Comparison of ENCODE assay signal across 1 cellular context in the genomic region with DNA sequence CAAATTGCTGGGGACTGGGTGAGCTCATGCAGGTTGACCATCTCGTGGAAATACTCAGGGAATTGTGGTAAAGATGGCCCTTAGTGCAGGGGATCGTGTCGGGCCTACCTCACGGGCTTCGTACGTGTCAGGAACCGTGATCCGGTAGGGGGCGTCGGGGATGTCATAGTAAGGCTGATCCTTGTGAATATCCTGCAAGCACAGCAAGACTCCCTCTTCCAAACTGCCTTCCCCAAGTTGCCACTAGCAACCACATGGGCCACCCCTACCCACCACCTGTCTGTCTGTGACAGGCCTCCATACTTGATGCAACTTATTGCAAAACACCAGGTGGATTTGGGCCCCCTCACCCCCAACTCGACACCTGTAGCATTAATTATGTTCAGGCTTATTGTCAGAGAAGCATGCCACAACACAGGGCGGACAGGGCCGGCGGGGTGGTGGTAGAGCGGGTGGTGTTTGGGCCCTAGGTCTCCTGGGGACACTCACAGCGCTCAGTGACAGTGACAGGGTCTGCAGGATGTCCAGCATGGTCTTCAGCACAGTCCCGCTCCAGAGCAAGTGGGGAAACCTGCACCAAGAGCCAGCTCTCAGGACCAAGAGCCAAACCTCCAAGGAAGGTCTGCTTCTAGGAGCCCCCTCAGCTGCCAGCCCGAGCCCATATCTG.
A peak's percentile ranks its signal among the peaks of the same experiment; 100 is the strongest.
TF ChIP-seq lines count a peak whose summit lies in the region.

No MANE protein-coding gene starts in this region.

TF ChIP-seq in K562, 482 proteins besides CTCF, POLR2A, EP300 and RAD21 (continued from another document):
- TF ChIP-seq, protein P1, sequence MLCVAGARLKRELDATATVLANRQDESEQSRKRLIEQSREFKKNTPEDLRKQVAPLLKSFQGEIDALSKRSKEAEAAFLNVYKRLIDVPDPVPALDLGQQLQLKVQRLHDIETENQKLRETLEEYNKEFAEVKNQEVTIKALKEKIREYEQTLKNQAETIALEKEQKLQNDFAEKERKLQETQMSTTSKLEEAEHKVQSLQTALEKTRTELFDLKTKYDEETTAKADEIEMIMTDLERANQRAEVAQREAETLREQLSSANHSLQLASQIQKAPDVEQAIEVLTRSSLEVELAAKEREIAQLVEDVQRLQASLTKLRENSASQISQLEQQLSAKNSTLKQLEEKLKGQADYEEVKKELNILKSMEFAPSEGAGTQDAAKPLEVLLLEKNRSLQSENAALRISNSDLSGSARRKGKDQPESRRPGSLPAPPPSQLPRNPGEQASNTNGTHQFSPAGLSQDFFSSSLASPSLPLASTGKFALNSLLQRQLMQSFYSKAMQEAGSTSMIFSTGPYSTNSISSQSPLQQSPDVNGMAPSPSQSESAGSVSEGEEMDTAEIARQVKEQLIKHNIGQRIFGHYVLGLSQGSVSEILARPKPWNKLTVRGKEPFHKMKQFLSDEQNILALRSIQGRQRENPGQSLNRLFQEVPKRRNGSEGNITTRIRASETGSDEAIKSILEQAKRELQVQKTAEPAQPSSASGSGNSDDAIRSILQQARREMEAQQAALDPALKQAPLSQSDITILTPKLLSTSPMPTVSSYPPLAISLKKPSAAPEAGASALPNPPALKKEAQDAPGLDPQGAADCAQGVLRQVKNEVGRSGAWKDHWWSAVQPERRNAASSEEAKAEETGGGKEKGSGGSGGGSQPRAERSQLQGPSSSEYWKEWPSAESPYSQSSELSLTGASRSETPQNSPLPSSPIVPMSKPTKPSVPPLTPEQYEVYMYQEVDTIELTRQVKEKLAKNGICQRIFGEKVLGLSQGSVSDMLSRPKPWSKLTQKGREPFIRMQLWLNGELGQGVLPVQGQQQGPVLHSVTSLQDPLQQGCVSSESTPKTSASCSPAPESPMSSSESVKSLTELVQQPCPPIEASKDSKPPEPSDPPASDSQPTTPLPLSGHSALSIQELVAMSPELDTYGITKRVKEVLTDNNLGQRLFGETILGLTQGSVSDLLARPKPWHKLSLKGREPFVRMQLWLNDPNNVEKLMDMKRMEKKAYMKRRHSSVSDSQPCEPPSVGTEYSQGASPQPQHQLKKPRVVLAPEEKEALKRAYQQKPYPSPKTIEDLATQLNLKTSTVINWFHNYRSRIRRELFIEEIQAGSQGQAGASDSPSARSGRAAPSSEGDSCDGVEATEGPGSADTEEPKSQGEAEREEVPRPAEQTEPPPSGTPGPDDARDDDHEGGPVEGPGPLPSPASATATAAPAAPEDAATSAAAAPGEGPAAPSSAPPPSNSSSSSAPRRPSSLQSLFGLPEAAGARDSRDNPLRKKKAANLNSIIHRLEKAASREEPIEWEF (CRISPR knock-in tag; IDR thresholded peaks at IDR 0.05): no peak
- TF ChIP-seq NFYB (IDR thresholded peaks at IDR 0.05; ENCODE audit: extremely low read depth, insufficient read length) (no peak), FOXK2 (conservative IDR thresholded peaks at IDR 0.05 in 1 of 2, IDR thresholded peaks at IDR 0.05 in 1 of 2; ENCODE audit: low read depth in 2 of 2) (no peak), OTX1 (CRISPR knock-in tag; IDR thresholded peaks at IDR 0.05) (peak; percentile 83; the same call in 1 of the 2 replicates), MED1 (CRISPR knock-in tag; IDR thresholded peaks at IDR 0.05; ENCODE audit: borderline replicate concordance) (no peak), ZNF586 (CRISPR knock-in tag; conservative IDR thresholded peaks at IDR 0.05) (no peak), SMAD1 (IDR thresholded peaks at IDR 0.05; ENCODE audit: low read depth, low read length, partially characterized antibody) (no peak), DNMT1 (IDR thresholded peaks at IDR 0.05) (no peak), BCOR (IDR thresholded peaks at IDR 0.05) (no peak), POLR2AphosphoS2 (IDR thresholded peaks at IDR 0.05; ENCODE audit: low read length) (no peak)
- TF ChIP-seq, protein P2, sequence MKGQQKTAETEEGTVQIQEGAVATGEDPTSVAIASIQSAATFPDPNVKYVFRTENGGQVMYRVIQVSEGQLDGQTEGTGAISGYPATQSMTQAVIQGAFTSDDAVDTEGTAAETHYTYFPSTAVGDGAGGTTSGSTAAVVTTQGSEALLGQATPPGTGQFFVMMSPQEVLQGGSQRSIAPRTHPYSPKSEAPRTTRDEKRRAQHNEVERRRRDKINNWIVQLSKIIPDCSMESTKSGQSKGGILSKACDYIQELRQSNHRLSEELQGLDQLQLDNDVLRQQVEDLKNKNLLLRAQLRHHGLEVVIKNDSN (CRISPR knock-in tag; IDR thresholded peaks at IDR 0.05): no peak; the same call in 1 of the 2 replicates
- TF ChIP-seq, protein P3, sequence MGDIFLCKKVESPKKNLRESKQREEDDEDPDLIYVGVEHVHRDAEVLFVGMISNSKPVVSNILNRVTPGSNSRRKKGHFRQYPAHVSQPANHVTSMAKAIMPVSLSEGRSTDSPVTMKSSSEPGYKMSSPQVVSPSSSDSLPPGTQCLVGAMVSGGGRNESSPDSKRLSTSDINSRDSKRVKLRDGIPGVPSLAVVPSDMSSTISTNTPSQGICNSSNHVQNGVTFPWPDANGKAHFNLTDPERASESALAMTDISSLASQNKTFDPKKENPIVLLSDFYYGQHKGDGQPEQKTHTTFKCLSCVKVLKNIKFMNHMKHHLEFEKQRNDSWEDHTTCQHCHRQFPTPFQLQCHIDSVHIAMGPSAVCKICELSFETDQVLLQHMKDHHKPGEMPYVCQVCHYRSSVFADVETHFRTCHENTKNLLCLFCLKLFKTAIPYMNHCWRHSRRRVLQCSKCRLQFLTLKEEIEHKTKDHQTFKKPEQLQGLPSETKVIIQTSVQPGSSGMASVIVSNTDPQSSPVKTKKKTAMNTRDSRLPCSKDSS (IDR thresholded peaks at IDR 0.05; ENCODE audit: low read depth, partially characterized antibody): no peak
TF ChIP-seq in K562: peak in this region for 54.
